31 cellular contexts compared by ENCODE assay signal in the genomic region with DNA sequence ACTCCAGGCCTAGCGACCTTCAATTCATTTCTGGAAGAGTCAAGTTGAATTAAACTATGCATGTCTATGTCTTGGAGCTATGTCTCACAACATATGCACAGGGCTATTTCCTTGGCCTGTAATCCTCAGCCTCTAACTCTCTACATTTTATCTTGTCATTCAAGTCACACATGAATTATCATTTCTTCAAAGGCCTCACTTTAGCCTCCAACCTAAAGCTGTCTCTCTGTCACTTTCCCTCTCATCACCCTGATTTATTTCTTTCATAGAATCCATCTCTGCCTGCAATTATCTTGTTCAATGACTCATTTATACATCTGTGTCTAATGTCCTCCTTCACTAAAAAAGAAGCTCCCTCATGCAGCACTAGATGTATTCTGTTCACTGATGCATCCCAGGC.
"Had no signal": no experiment of that assay in that cellular context is flagged by ENCODE, and none has a peak within 500 bp of the region (broad histone marks: within the 10 kb centered on the region; RNA-seq: fewer than 3 reads in every experiment).

No MANE protein-coding gene starts in this region.

- H3K27me3 ChIP-seq: adrenal gland, body of pancreas, esophagus muscularis mucosa, foreskin keratinocyte, gastroesophageal sphincter had no signal

- DNase-seq: activated B cell treated with CpG ODN at 0.5 μM for 24 hours; activated CD4-positive, alpha-beta T cell treated with anti-CD3 and anti-CD28 coated beads for 48 hours; activated CD4-positive, alpha-beta T cell treated with anti-CD3 and anti-CD28 coated beads, Interleukin-2, amount 50 U/mL, for 1 hour; activated CD4-positive, alpha-beta T cell treated with anti-CD3 and anti-CD28 coated beads, Interleukin-2, amount 50 U/mL, for 48 hours; activated CD8-positive, alpha-beta memory T cell treated with anti-CD3 and anti-CD28 coated beads for 24 hours; activated CD8-positive, alpha-beta memory T cell treated with anti-CD3 and anti-CD28 coated beads, Interleukin-2, amount 50 U/mL, for 4 hours; activated CD8-positive, alpha-beta T cell treated with anti-CD3 and anti-CD28 coated beads for 36 hours; activated effector memory CD4-positive, alpha-beta T cell treated with anti-CD3 and anti-CD28 coated beads, Interleukin-2, amount 50 U/mL, for 16 hours; activated naive CD4-positive, alpha-beta T cell treated with anti-CD3 and anti-CD28 coated beads for 36 hours; activated naive CD8-positive, alpha-beta T cell treated with anti-CD3 and anti-CD28 coated beads for 36 hours; activated naive CD8-positive, alpha-beta T cell treated with anti-CD3 and anti-CD28 coated beads, Interleukin-2, amount 50 U/mL, for 24 hours; activated T-cell treated with anti-CD3 and anti-CD28 coated beads, Interleukin-2, amount 50 U/mL, for 1 hour; activated T-cell treated with anti-CD3 and anti-CD28 coated beads, Interleukin-2, amount 50 U/mL, for 48 hours; adrenal gland; amygdala; aorta; body of pancreas; caudate nucleus; cortex of kidney; dermis blood vessel endothelial cell; effector CD4-positive, alpha-beta T cell; effector memory CD8-positive, alpha-beta T cell; erythroblast; foreskin keratinocyte; hippocampal formation; T1000; WERI-Rb-1 had no signal

- H3K4me1 ChIP-seq: adrenal gland, body of pancreas, esophagus muscularis mucosa, foreskin keratinocyte, gastroesophageal sphincter had no signal

- H3K36me3 ChIP-seq: adrenal gland, esophagus muscularis mucosa, gastroesophageal sphincter, WERI-Rb-1 had no signal

- ATAC-seq: activated CD4-positive, CD25-positive, alpha-beta regulatory T cell treated with anti-CD3 and anti-CD28 coated beads, Interleukin-2, amount 50 U/mL, for 24 hours; activated CD8-positive, alpha-beta T cell treated with anti-CD3 and anti-CD28 coated beads for 36 hours; activated naive CD8-positive, alpha-beta T cell treated with anti-CD3 and anti-CD28 coated beads, Interleukin-2, amount 50 U/mL, for 24 hours; body of pancreas; effector memory CD8-positive, alpha-beta T cell; foreskin keratinocyte; gastroesophageal sphincter had no signal

- FAIRE-seq: colon had no signal

- H3K9me3 ChIP-seq: adrenal gland, body of pancreas, esophagus muscularis mucosa, gastroesophageal sphincter had no signal

- H3K27ac ChIP-seq: adrenal gland, body of pancreas, esophagus muscularis mucosa, foreskin keratinocyte, gastroesophageal sphincter, WERI-Rb-1 had no signal

- H3K4me3 ChIP-seq: adrenal gland, body of pancreas, esophagus muscularis mucosa, gastroesophageal sphincter had no signal
